ENCODE assay signal across 23 cellular contexts in the genomic region with DNA sequence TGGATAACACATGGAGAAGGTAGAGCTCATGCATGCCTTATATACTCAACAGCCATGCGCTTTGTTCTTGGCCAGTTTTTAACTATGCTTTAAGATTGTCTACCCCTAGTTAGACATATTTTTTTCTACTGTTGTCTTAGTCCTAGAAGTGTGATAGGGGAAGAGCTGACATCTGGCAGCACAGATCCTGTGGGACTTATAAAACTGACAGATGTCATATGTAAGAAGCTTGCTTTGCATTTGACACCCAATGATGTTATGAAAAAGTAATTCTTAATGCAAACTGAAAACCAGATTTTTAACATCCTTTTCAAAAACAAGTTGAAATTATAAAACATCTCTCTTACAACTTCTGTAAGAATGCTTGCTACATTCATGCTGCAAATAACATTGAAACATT.
"Had no signal": no experiment of that assay in that cellular context is flagged by ENCODE, and none has a peak within 500 bp of the region (broad histone marks: within the 10 kb centered on the region; RNA-seq: fewer than 3 reads in every experiment).

No MANE protein-coding gene starts in this region.

- DNase-seq: activated CD4-positive, alpha-beta T cell treated with anti-CD3 and anti-CD28 coated beads for 36 hours; activated CD4-positive, alpha-beta T cell treated with anti-CD3 and anti-CD28 coated beads, Interleukin-2, amount 10 ng/mL, durations not matched to agents 7 days and 5 days; activated CD4-positive, alpha-beta T cell treated with anti-CD3 and anti-CD28 coated beads, Interleukin-2, amount 50 U/mL, for 48 hours; activated CD8-positive, alpha-beta T cell treated with anti-CD3 and anti-CD28 coated beads, Interleukin-2, amount 10 ng/mL, durations not matched to agents 7 days and 5 days; activated gamma-delta T cell; activated naive CD4-positive, alpha-beta T cell treated with Interleukin-2 at 50 U/mL for 16 hours; activated naive CD8-positive, alpha-beta T cell treated with anti-CD3 and anti-CD28 coated beads, Interleukin-2, amount 10 ng/mL, durations not matched to agents 7 days and 5 days; activated T-cell treated with anti-CD3 and anti-CD28 coated beads, Interleukin-2, amount 50 U/mL, for 24 hours; body of pancreas; NCI-H1092 treated with DMSO at 0.1 percent for 48 hours; NCI-H146; NCI-H1930; NCI-H2081 treated with DMSO at 0.1 percent for 48 hours; NCI-H510A; NCI-H69; NK-92 treated with Interleukin-12 subunit alpha and Interleukin-12 subunit beta, amount 100 ng/mL, for 24 hours; PC-3; Peyer's patch; T1000; WERI-Rb-1 had no signal

- H3K4me3 ChIP-seq: body of pancreas, breast epithelium, Peyer's patch had no signal

- H3K9me3 ChIP-seq: body of pancreas, breast epithelium, Peyer's patch had no signal

- ATAC-seq: activated CD4-positive, alpha-beta T cell treated with anti-CD3 and anti-CD28 coated beads for 36 hours; activated CD8-positive, alpha-beta T cell treated with anti-CD3 and anti-CD28 coated beads, Interleukin-2, amount 10 ng/mL, durations not matched to agents 7 days and 5 days; body of pancreas; PC-3; Right ventricle myocardium inferior had no signal

- H3K36me3 ChIP-seq: breast epithelium, Peyer's patch, WERI-Rb-1 had no signal

- H3K27me3 ChIP-seq: body of pancreas, breast epithelium, Peyer's patch had no signal

- H3K27ac ChIP-seq: body of pancreas, breast epithelium, Peyer's patch, RWPE1, WERI-Rb-1 had no signal

- H3K4me1 ChIP-seq: body of pancreas, breast epithelium, Peyer's patch had no signal
